ENCODE assay signal across 1 cellular context in the genomic region with DNA sequence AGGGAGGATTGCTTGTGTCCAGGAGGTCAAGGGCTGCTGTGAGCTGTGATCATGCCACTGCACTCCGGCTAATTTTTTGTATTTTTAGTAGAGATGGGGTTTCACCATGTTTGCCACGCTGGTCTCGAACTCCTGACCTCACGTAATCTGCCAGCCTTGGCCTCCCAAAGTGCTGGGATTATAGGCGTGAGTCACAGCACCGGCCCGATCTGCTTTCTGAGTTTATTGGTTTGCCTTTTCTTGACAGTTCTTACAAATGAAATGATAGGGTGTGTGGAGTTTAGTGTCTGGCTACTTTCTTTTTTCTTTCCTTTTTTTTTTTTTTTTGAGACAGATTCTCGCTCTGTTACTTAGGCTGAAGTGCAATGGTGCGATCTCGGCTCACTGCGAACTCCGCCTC.
TF ChIP-seq lines count a peak whose summit lies in the region.

No MANE protein-coding gene starts in this region.

TF ChIP-seq in IMR-90, 13 proteins besides CTCF, POLR2A, EP300 and RAD21:
- TF ChIP-seq NFE2L2 (IDR thresholded peaks at IDR 0.05; ENCODE audit: low read depth, low read length) = no peak
- no peak for TF ChIP-seq MXI1 (IDR thresholded peaks at IDR 0.05; ENCODE audit: borderline replicate concordance, low read depth, low read length)
- no peak for TF ChIP-seq USF2 (IDR thresholded peaks at IDR 0.05; ENCODE audit: low read depth, low read length)
- no peak for TF ChIP-seq MAZ (IDR thresholded peaks at IDR 0.05; ENCODE audit: borderline replicate concordance, low read depth, low read length)
- no peak for TF ChIP-seq CEBPB (IDR thresholded peaks at IDR 0.05; ENCODE audit: low read depth, low read length)
- TF ChIP-seq FOS (IDR thresholded peaks at IDR 0.05; ENCODE audit: low read depth, low read length) = no peak
- no peak for TF ChIP-seq BHLHE40 (IDR thresholded peaks at IDR 0.05; ENCODE audit: low read depth, low read length)
- TF ChIP-seq RCOR1 (IDR thresholded peaks at IDR 0.05; ENCODE audit: insufficient replicate concordance, low read length) = no peak
- no peak for TF ChIP-seq SMC3 (IDR thresholded peaks at IDR 0.05; ENCODE audit: low read depth, low read length)
- TF ChIP-seq ELK1 (IDR thresholded peaks at IDR 0.05; ENCODE audit: borderline replicate concordance, low read depth, low read length) = no peak
- no peak for TF ChIP-seq RFX5 (IDR thresholded peaks at IDR 0.05; ENCODE audit: low read depth, low read length)
- TF ChIP-seq MAFK (IDR thresholded peaks at IDR 0.05; ENCODE audit: low read depth, low read length) = no peak
- no peak for TF ChIP-seq CHD1 (IDR thresholded peaks at IDR 0.05; ENCODE audit: low read depth, low read length)
TF ChIP-seq in IMR-90: peak in this region for 0.
